In the genomic region with DNA sequence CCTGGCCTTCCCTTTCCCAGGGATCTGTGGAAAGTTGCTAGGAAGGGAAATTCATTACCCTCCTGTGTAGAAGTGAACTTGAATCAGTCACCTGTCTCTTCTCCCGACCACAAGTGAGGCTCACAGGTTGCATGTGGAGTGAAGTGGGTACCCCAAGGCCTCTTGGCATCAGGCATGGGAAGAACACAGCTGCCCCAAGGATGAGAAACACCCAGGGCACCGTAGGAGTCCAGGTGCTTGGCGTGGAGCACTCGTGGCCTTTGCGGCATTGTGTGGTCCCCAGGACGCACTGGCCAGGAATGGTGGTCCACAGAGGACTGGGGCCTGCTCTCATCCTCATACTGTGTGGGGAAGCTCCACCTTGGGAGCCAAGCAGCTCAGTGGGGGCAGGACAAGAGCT, we compare ENCODE assay signal across 31 cellular contexts. TPM values are rescaled to one million over a fixed set of nuclear protein-coding genes. Genes with fewer than 3 reads are reported as not detected.
DNase-seq lines count a peak whose midpoint lies in the region; ATAC-seq, FAIRE-seq and TF ChIP-seq lines count a peak whose summit lies in the region.
"Had no signal": no experiment of that assay in that cellular context is flagged by ENCODE, and none has a peak within 500 bp of the region (broad histone marks: within the 10 kb centered on the region; RNA-seq: fewer than 3 reads in every experiment).

No MANE protein-coding gene starts in this region.

- TF ChIP-seq POLR2A in HepG2 (IDR thresholded peaks at IDR 0.05; ENCODE audit: insufficient read depth in 1 of 2, low read depth in 2 of 2, low read length in 2 of 2): no peak
- no peak for TF ChIP-seq POLR2A in right lobe of liver (IDR thresholded peaks at IDR 0.05)
- no peak for TF ChIP-seq POLR2A in body of pancreas (IDR thresholded peaks at IDR 0.05)

- no TSS peak for BruUV-seq in HepG2 (replicated peaks; lab: Mats Ljungman, UMichigan)

- H3K27me3 ChIP-seq in HepG2 (ENCODE audit: control insufficient read depth in 1 of 2, insufficient read depth in 2 of 2, low read length in 2 of 2): peaks cover 2 to 30% of the 10 kb centered on the region in 2 experiments; a peak in 4 of 5 replicates
- H3K27me3 ChIP-seq in right lobe of liver: no peaks in the 10 kb centered on the region
- H3K27me3 ChIP-seq in body of pancreas: no peaks in the 10 kb centered on the region
- no peaks in the 10 kb centered on the region for H3K27me3 ChIP-seq in pancreas
- H3K27me3 ChIP-seq in smooth muscle cell (ENCODE audit: low read depth): no peaks in the 10 kb centered on the region
- H3K27me3 ChIP-seq: BE2C, BLaER1 had no signal

- H3K4me2 ChIP-seq in HepG2 (ENCODE audit: low read depth, low read length) (no peak overlapping the region), smooth muscle cell (no peak overlapping the region)
- H3K4me2 ChIP-seq: A549, BLaER1 had no signal

- H3K79me2 ChIP-seq in HepG2 (ENCODE audit: insufficient read depth, low read length) (no peaks in the 10 kb centered on the region), smooth muscle cell (ENCODE audit: low read depth) (no peaks in the 10 kb centered on the region)

- no peak overlapping the region for H3K9ac ChIP-seq in HepG2 (ENCODE audit: insufficient read depth, low read depth, low read length)
- H3K9ac ChIP-seq in smooth muscle cell (ENCODE audit: low read depth): no peak overlapping the region
- H3K9ac ChIP-seq: BLaER1 had no signal

- no peak for FAIRE-seq in HepG2 (lab: Jason Lieb, UNC)
- FAIRE-seq in pancreas (lab: Jason Lieb, UNC): no peak
- FAIRE-seq: A549, GM12878, GM12892, GM18507 had no signal

- intact Hi-C loops in HepG2 (cut with micrococcal nuclease; ENCODE audit: unreplicated experiment) (no loop called here), right lobe of liver (cut with DNase I) (no loop called here), body of pancreas (cut with DNase I) (no loop called here), pancreas (cut with DNase I) (no loop called here)

- H3K4me3 ChIP-seq in HepG2 (replicated peaks in 1 of 3; ENCODE audit: insufficient read depth in 1 of 3, low read depth in 2 of 3, low read length in 3 of 3) (no peak overlapping the region), right lobe of liver (no peak overlapping the region), body of pancreas (no peak overlapping the region), pancreas (no peak overlapping the region), smooth muscle cell (no peak overlapping the region)
- H3K4me3 ChIP-seq: A549, BLaER1, GM12878 had no signal

- H3K4me1 ChIP-seq in HepG2 (ENCODE audit: insufficient read depth, low read length): no peaks in the 10 kb centered on the region
- no peaks in the 10 kb centered on the region for H3K4me1 ChIP-seq in right lobe of liver
- peaks cover 17% of the 10 kb centered on the region for H3K4me1 ChIP-seq in body of pancreas
- H3K4me1 ChIP-seq in pancreas: peaks cover 0 to 15% (median 7%) of the 10 kb centered on the region in 3 donors
- no peaks in the 10 kb centered on the region for H3K4me1 ChIP-seq in smooth muscle cell (ENCODE audit: low read depth)
- H3K4me1 ChIP-seq: BE2C, BLaER1 had no signal

- no peak overlapping the region for H2AFZ ChIP-seq in HepG2 (ENCODE audit: low read length)
- no peak overlapping the region for H2AFZ ChIP-seq in smooth muscle cell (ENCODE audit: low read depth)

- WGBS in HepG2 (ENCODE audit: low lambda C conversion rate): 65% methylated on average over 6 of the region's 6 CpGs
- 60% methylated on average over 1 of the region's 6 CpGs for WGBS in right lobe of liver (ENCODE audit: insufficient coverage, low coverage, low lambda C conversion rate, missing lambda C conversion rate)
- 36 to 60% methylated on average over 1 to 6 of the region's 6 CpGs for WGBS in body of pancreas, 2 donors
- WGBS in pancreas, 2 donors: 42 to 46% methylated on average over 6 of the region's 6 CpGs
- WGBS in smooth muscle cell (ENCODE audit: low lambda C conversion rate): 90% methylated on average over 6 of the region's 6 CpGs

- DNase-seq in HepG2 (ENCODE audit: low spot score) (no peak), right lobe of liver (no peak), body of pancreas (peak in 3 of 4 donors; percentile 19 to 64 (median 39)), islet precursor cell (peak; percentile 45), pancreas (peak in 1 of 6 donors; percentile 48), MV-4-11 (lab: John Stamatoyannopoulos, UW) (no peak), smooth muscle cell (lab: John Stamatoyannopoulos, UW; ENCODE audit: unreplicated experiment) (no peak), occipital lobe (lab: John Stamatoyannopoulos, UW) (no peak)
- DNase-seq: AML-193; BE2C; C1 segment of cervical spinal cord; CD4-positive, alpha-beta memory T cell; CD4-positive, CD25-positive, alpha-beta regulatory T cell; CD8-positive, alpha-beta memory T cell; COR-L47; DMS 273 treated with DMSO at 0.1 percent for 48 hours; DMS153; DMS79; DND-41; EL; GDM1 had no signal

- H3K9me3 ChIP-seq in HepG2 (ENCODE audit: low read length) (no peaks in the 10 kb centered on the region), right lobe of liver (no peaks in the 10 kb centered on the region), body of pancreas (no peaks in the 10 kb centered on the region), pancreas (no peaks in the 10 kb centered on the region), smooth muscle cell (replicated peaks; ENCODE audit: low read depth) (no peaks in the 10 kb centered on the region)
- H3K9me3 ChIP-seq: BE2C, BLaER1 had no signal

- POLR2A ChIA-PET in HepG2 (lab: Yijun Ruan, JAX): no interaction called here

- TF ChIP-seq CTCF in HepG2 (CRISPR knock-in tag; IDR thresholded peaks at IDR 0.05): no peak
- TF ChIP-seq CTCF in right lobe of liver (IDR thresholded peaks at IDR 0.05): no peak
- TF ChIP-seq CTCF in body of pancreas (IDR thresholded peaks at IDR 0.05): no peak
- no peak for TF ChIP-seq CTCF in pancreas (IDR thresholded peaks at IDR 0.05)
- no peak for TF ChIP-seq CTCF in smooth muscle cell (IDR thresholded peaks at IDR 0.05; ENCODE audit: borderline replicate concordance, insufficient read depth, poor library complexity, severe bottlenecking)

- ATAC-seq in HepG2: no peak; the same call in 2 of the 3 replicates
- ATAC-seq in right lobe of liver: no peak
- no peak for ATAC-seq in body of pancreas
- peak in 3 of 4 donors; percentile 40 to 74 (median 68) for ATAC-seq in pancreas
- ATAC-seq: A549, GM12878 had no signal

- CTCF ChIA-PET in HepG2 (lab: Yijun Ruan, JAX; ENCODE audit: low intra/inter-chr PET ratio, low total read pairs): no interaction called here

- TF ChIP-seq EP300 in HepG2 (IDR thresholded peaks at IDR 0.05; ENCODE audit: low read depth in 2 of 2, low read length in 2 of 2) (no peak), HepG2 (CRISPR knock-in tag; IDR thresholded peaks at IDR 0.05; ENCODE audit: borderline replicate concordance) (no peak)

- no peak for TF ChIP-seq RAD21 in HepG2 (CRISPR knock-in tag; IDR thresholded peaks at IDR 0.05)

- H3K36me3 ChIP-seq in HepG2 (replicated peaks in 1 of 2; ENCODE audit: control insufficient read depth in 1 of 2, insufficient read depth in 2 of 2, low read length in 2 of 2): no peaks in the 10 kb centered on the region
- no peaks in the 10 kb centered on the region for H3K36me3 ChIP-seq in right lobe of liver
- H3K36me3 ChIP-seq in body of pancreas (replicated peaks in 1 of 2; ENCODE audit: insufficient read depth in 1 of 2, low read depth in 2 of 2): no peaks in the 10 kb centered on the region
- H3K36me3 ChIP-seq in pancreas: no peaks in the 10 kb centered on the region
- no peaks in the 10 kb centered on the region for H3K36me3 ChIP-seq in smooth muscle cell (ENCODE audit: low read depth)
- H3K36me3 ChIP-seq: BE2C, BLaER1 had no signal

- in situ Hi-C loops in HepG2 (cut with HindIII; ENCODE audit: extremely low pct_ligation_motif_present, low pct_unique_long_range_greater_than_20kb): no loop called here

- H4K20me1 ChIP-seq in HepG2 (ENCODE audit: insufficient read depth, low read length): no peaks in the 10 kb centered on the region
- no peaks in the 10 kb centered on the region for H4K20me1 ChIP-seq in smooth muscle cell (ENCODE audit: low read depth)
- H4K20me1 ChIP-seq: BLaER1 had no signal

- H3K27ac ChIP-seq in HepG2 (ENCODE audit: extremely low read length, insufficient read depth, low read length) (no peak overlapping the region), right lobe of liver (no peak overlapping the region), body of pancreas (no peak overlapping the region), pancreas (no peak overlapping the region), smooth muscle cell (ENCODE audit: low read depth) (no peak overlapping the region)
- H3K27ac ChIP-seq: 22Rv1, A549, BLaER1 had no signal

- no peaks in the 10 kb centered on the region for H3F3A ChIP-seq in smooth muscle cell (ENCODE audit: low read depth)

RNA-seq across cellular contexts. Expression of a gene that starts 47.5 kb away (rescaled TPM):
- total RNA-seq in HepG2 (2016; rRNA removed; fragmentation: Illumina TruSeq; extraction: Trizol): not detected in 2 replicates
- total RNA-seq in HepG2 (2016; cell fraction: cytosol; rRNA removed; fragmentation: Illumina TruSeq; extraction: Trizol; ENCODE audit: low read depth): not detected in 2 replicates
- not detected in 2 replicates for total RNA-seq in HepG2 (2016; cell fraction: insoluble cytoplasmic fraction; rRNA removed; fragmentation: Illumina TruSeq; extraction: Trizol)
- total RNA-seq in HepG2 (2016; cell fraction: membrane; rRNA removed; fragmentation: Illumina TruSeq; extraction: Trizol): not detected in 2 replicates
- not detected in 2 replicates for total RNA-seq in HepG2 (2016; cell fraction: nucleus; rRNA removed; fragmentation: Illumina TruSeq; extraction: Trizol)
- polyA plus RNA-seq in HepG2 (2011; rRNA removed): 0.04 and 0.05 TPM in 2 replicates
- not detected in 2 replicates for polyA plus RNA-seq in HepG2 (2011; cell fraction: cytosol; rRNA removed)
- 0.06 and 0.14 TPM in 2 replicates for polyA plus RNA-seq in HepG2 (2011; cell fraction: nucleus; rRNA removed)
- not detected in 2 replicates for polyA plus RNA-seq in HepG2 (2012)
- polyA plus RNA-seq in HepG2 (2016; cell fraction: cytosol; fragmentation: Illumina TruSeq; extraction: Trizol; ENCODE audit: low read depth): not detected in 2 replicates
- not detected in 2 replicates for polyA plus RNA-seq in HepG2 (2016; cell fraction: insoluble cytoplasmic fraction; fragmentation: Illumina TruSeq; extraction: Trizol; ENCODE audit: low read depth)
- not detected in 2 replicates for polyA plus RNA-seq in HepG2 (2016; cell fraction: membrane; fragmentation: Illumina TruSeq; extraction: Trizol; ENCODE audit: low read depth)
- polyA plus RNA-seq in HepG2 (2016; cell fraction: nucleus; fragmentation: Illumina TruSeq; extraction: Trizol; ENCODE audit: insufficient read depth, low read depth): not detected in 2 replicates
- not detected in 2 replicates for polyA minus RNA-seq in HepG2 (2011; rRNA and poly(A)+ RNA removed; ENCODE audit: low replicate concordance)
- polyA minus RNA-seq in HepG2 (2011; cell fraction: cytosol; rRNA and poly(A)+ RNA removed): not detected in 2 replicates
- polyA minus RNA-seq in HepG2 (2011; cell fraction: nucleus; rRNA and poly(A)+ RNA removed): 0.75 TPM in 1 of 2 replicates, not detected in the other
- total RNA-seq in right lobe of liver: under 1 TPM in 2 of 6 experiments, not detected in 4; 0.25 to 0.73 TPM
- total RNA-seq in body of pancreas: under 1 TPM in 1 of 2 donors, not detected in 1; 0.66 TPM
- total RNA-seq in pancreas: under 1 TPM; 0.13 to 0.31 (median 0.23) TPM
- under 1 TPM; 0.08 to 0.77 TPM for polyA plus RNA-seq in pancreas
- not detected in 2 replicates for total RNA-seq in smooth muscle cell
- not detected in 2 replicates for polyA plus RNA-seq in smooth muscle cell
- not detected for total RNA-seq in occipital lobe
- total RNA-seq: A172; CD4-positive, alpha-beta memory T cell; CD4-positive, CD25-positive, alpha-beta regulatory T cell; CD8-positive, alpha-beta memory T cell; Daoy; G401; GM12878 had no signal
- polyA plus RNA-seq: CD14-positive monocyte; CD4-positive, alpha-beta memory T cell; CD4-positive, CD25-positive, alpha-beta regulatory T cell; CD8-positive, alpha-beta memory T cell had no signal

Comparison
In these comparisons a context has a peak if more than half of its experiments do, and no peak if none do; other contexts are left out.
1. ATAC-seq: peak in pancreas (3 of 4); none in HepG2 (single experiment), right lobe of liver (0 of 4) and body of pancreas (single experiment).
2. DNase-seq: peak in body of pancreas (3 of 4) and islet precursor cell (single experiment); none in HepG2 (single experiment), right lobe of liver (0 of 3), MV-4-11 (single experiment), smooth muscle cell (single experiment) and occipital lobe (single experiment).